8 cellular contexts compared by ENCODE assay signal in genomic region chr15:97961067-97961954, GRCh38. TPM values are rescaled to one million over a fixed set of nuclear protein-coding genes. Genes with fewer than 3 reads are reported as not detected.
A peak's percentile ranks its signal among the peaks of the same experiment; 100 is the strongest.
DNase-seq lines count a peak whose midpoint lies in the region; ATAC-seq and TF ChIP-seq lines count a peak whose summit lies in the region.

No MANE protein-coding gene starts in this region.

- H3K9me3 ChIP-seq in CD4-positive, alpha-beta T cell (ENCODE audit: control insufficient read depth, low read length), result no peaks in the 10 kb centered on the region

- H3K9me3 Mint-ChIP-seq in CD4-positive, alpha-beta T cell, result no peaks in the 10 kb centered on the region
- no peaks in the 10 kb centered on the region for H3K9me3 Mint-ChIP-seq in activated naive CD4-positive, alpha-beta T cell treated with anti-CD3 and anti-CD28 coated beads, Interleukin-2, amount 10 ng/mL, durations not matched to agents 7 days and 5 days

- intact Hi-C loops in CD4-positive, alpha-beta T cell (cut with DNase I, micrococcal nuclease), result no loop called here
- intact Hi-C loops in Right ventricle myocardium inferior (cut with DNase I), result loop anchor here (2.0 to 10.0 kb wide), 3 partner anchors 13 to 1627 kb away; partner anchors contain the start of gene NR2F2

- H3K4me1 Mint-ChIP-seq in CD4-positive, alpha-beta T cell (ENCODE audit: low read depth), result peaks cover 26% of the 10 kb centered on the region
- peaks cover 21% of the 10 kb centered on the region for H3K4me1 Mint-ChIP-seq in activated naive CD4-positive, alpha-beta T cell treated with anti-CD3 and anti-CD28 coated beads, Interleukin-2, amount 10 ng/mL, durations not matched to agents 7 days and 5 days

- TF ChIP-seq CTCF in CD4-positive, alpha-beta T cell (IDR thresholded peaks at IDR 0.05), result no peak

- no peak overlapping the region for H3K27ac ChIP-seq in CD4-positive, alpha-beta T cell (ENCODE audit: low read depth, low read length)

- peak in 4 of 10 experiments; percentile 3 to 33 (median 24) for DNase-seq in CD4-positive, alpha-beta T cell
- DNase-seq in KBM-7, result peak; percentile 46
- DNase-seq in activated naive CD4-positive, alpha-beta T cell treated with anti-CD3 and anti-CD28 coated beads, Interleukin-2, amount 10 ng/mL, durations not matched to agents 7 days and 5 days, result peak; percentile 50
- DNase-seq in Right ventricle myocardium inferior (ENCODE audit: missing footprints), result peak; percentile 72
- DNase-seq in occipital lobe (lab: John Stamatoyannopoulos, UW), result peak; percentile 16
- no peak for DNase-seq in OCI-M2 (lab: John Stamatoyannopoulos, UW; ENCODE audit: unreplicated experiment)
- DNase-seq in NCI-H1436 (lab: John Stamatoyannopoulos, UW), result no peak

- CTCF ChIA-PET in CD4-positive, alpha-beta T cell (lab: Charles Lee), result no interaction called here
- CTCF ChIA-PET in activated naive CD4-positive, alpha-beta T cell treated with anti-CD3 and anti-CD28 coated beads, Interleukin-2, amount 10 ng/mL, durations not matched to agents 7 days and 5 days (lab: Charles Lee), result no interaction called here

- H3K36me3 Mint-ChIP-seq in CD4-positive, alpha-beta T cell (ENCODE audit: low read depth), result peaks cover 4% of the 10 kb centered on the region
- no peaks in the 10 kb centered on the region for H3K36me3 Mint-ChIP-seq in activated naive CD4-positive, alpha-beta T cell treated with anti-CD3 and anti-CD28 coated beads, Interleukin-2, amount 10 ng/mL, durations not matched to agents 7 days and 5 days

- peak overlapping the region; percentile 64 for H3K27ac Mint-ChIP-seq in CD4-positive, alpha-beta T cell
- H3K27ac Mint-ChIP-seq in activated naive CD4-positive, alpha-beta T cell treated with anti-CD3 and anti-CD28 coated beads, Interleukin-2, amount 10 ng/mL, durations not matched to agents 7 days and 5 days, result no peak overlapping the region

- ATAC-seq in CD4-positive, alpha-beta T cell (ENCODE audit: poor library complexity), result no peak
- ATAC-seq in Right ventricle myocardium inferior (no peak), HG03439 (IDR thresholded peaks at IDR 0.05; ENCODE audit: unreplicated experiment) (no peak)

- POLR2A ChIA-PET in CD4-positive, alpha-beta T cell (lab: Charles Lee), result interaction anchor here (1.2 to 1.6 kb wide), 2 partner anchors 15 to 16 kb away, joined by 3 to 6 read pairs; no protein-coding TSS in a partner anchor

- in situ Hi-C loops in KBM-7 (cut with MboI; ENCODE audit: low pct_unique_long_range_greater_than_20kb, low sequenced_read_pairs), result no loop called here

- no peaks in the 10 kb centered on the region for H3K27me3 Mint-ChIP-seq in CD4-positive, alpha-beta T cell
- H3K27me3 Mint-ChIP-seq in activated naive CD4-positive, alpha-beta T cell treated with anti-CD3 and anti-CD28 coated beads, Interleukin-2, amount 10 ng/mL, durations not matched to agents 7 days and 5 days, result peaks cover 30% of the 10 kb centered on the region

- peak overlapping the region; percentile 87 for H3K4me3 Mint-ChIP-seq in CD4-positive, alpha-beta T cell
- H3K4me3 Mint-ChIP-seq in activated naive CD4-positive, alpha-beta T cell treated with anti-CD3 and anti-CD28 coated beads, Interleukin-2, amount 10 ng/mL, durations not matched to agents 7 days and 5 days, result peak overlapping the region; percentile 58

- H3K27me3 ChIP-seq in CD4-positive, alpha-beta T cell (ENCODE audit: control insufficient read depth, insufficient read depth, low read length), result no peaks in the 10 kb centered on the region

RNA-seq across cellular contexts. Expression of gene ARRDC4, which starts 0.8 kb away (rescaled TPM):
- 1 to 10 TPM; 3.5 TPM for total RNA-seq in CD4-positive, alpha-beta T cell
- total RNA-seq in Right ventricle myocardium inferior (15.9 TPM), occipital lobe (55.1 TPM)

Comparison
In these comparisons a context has a peak if more than half of its experiments do, and no peak if none do; other contexts are left out.
1. DNase-seq: peak in KBM-7 (single experiment), activated naive CD4-positive, alpha-beta T cell treated with anti-CD3 and anti-CD28 coated beads, Interleukin-2, amount 10 ng/mL, durations not matched to agents 7 days and 5 days (single experiment), Right ventricle myocardium inferior (single experiment) and occipital lobe (single experiment); none in OCI-M2 (single experiment) and NCI-H1436 (single experiment).